8 cellular contexts compared by ENCODE assay signal in the genomic region with DNA sequence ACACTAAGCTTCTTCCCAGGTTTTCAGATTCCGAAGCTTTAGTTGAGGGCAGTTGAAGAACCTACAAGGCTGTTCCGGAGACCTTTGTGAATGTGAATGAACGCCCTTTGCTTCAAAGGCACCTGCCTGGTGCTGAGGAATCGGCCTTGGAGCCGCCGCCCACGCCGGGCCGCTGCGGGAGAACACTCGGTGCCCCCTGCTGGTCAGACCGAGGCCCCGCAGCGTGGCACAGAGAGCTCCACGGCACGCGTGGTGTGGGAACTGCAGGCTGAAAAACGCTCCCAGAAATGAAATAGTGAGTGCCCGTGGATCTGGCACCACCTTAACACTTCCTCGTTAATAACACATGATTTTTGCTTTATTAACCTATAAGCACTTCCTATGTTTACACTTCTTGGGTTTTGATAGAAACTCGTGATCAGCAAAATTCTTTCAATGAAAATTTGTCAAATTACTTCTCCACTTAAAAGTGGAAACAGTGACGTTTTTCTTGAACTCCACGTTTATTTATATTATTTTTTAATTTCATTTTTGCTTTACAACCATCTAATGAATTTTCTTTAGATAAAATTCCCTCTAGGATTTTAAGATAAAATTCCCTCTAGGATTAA.
DNase-seq lines count a peak whose midpoint lies in the region; ATAC-seq, FAIRE-seq and TF ChIP-seq lines count a peak whose summit lies in the region.

No MANE protein-coding gene starts in this region.

- no peak overlapping the region for H3K27ac ChIP-seq in kidney (ENCODE audit: low read depth in 2 of 2, low read length in 2 of 2)

- H3K9ac ChIP-seq in kidney (ENCODE audit: low read length in 2 of 2) = no peak overlapping the region

- H3K36me3 ChIP-seq in kidney (ENCODE audit: control insufficient read depth in 1 of 2, insufficient read depth in 2 of 2, low read length in 2 of 2) = no peaks in the 10 kb centered on the region

- peak; percentile 78 for DNase-seq in activated CD8-positive, alpha-beta memory T cell treated with anti-CD3 and anti-CD28 coated beads, Interleukin-2, amount 50 U/mL, for 48 hours
- DNase-seq in activated CD8-positive, alpha-beta memory T cell treated with anti-CD3 and anti-CD28 coated beads for 24 hours = no peak
- DNase-seq in NCI-H526 (lab: John Stamatoyannopoulos, UW) = peak; percentile 13 to 85
- DNase-seq in astrocyte of the hippocampus (ENCODE audit: low read depth, low spot score) = peak; percentile 68
- DNase-seq in kidney = peak; percentile 84
- peak; percentile 6 to 31 for DNase-seq in stimulated activated CD8-positive, alpha-beta memory T cell treated with anti-CD3 and anti-CD28 coated beads, Interleukin-7, amount 100 ng/mL, for 48 hours (ENCODE audit: extremely low read depth in 1 of 2, low read depth in 1 of 2)
- DNase-seq in central memory CD4-positive, alpha-beta T cell = no peak

- intact Hi-C loops in kidney (cut with DNase I) = loop anchor here (10.0 kb wide), 1 partner anchor 242 kb away; no protein-coding TSS in a partner anchor

- TF ChIP-seq CTCF in kidney (IDR thresholded peaks at IDR 0.05; ENCODE audit: borderline replicate concordance, extremely low read depth, insufficient read depth) = peak; percentile 73

- no peak overlapping the region for H3K4me3 ChIP-seq in kidney (ENCODE audit: low read length in 2 of 2)

- FAIRE-seq in kidney (lab: Jason Lieb, UNC) = no peak

- no peak for ATAC-seq in HG03354 (IDR thresholded peaks at IDR 0.05; ENCODE audit: poor library complexity, severe bottlenecking, unreplicated experiment)

- H3K9me3 ChIP-seq in kidney (ENCODE audit: control insufficient read depth in 1 of 2, low read length in 2 of 2) = no peaks in the 10 kb centered on the region

- H3K4me1 ChIP-seq in kidney (ENCODE audit: control insufficient read depth in 1 of 2, insufficient read depth in 1 of 2, low read depth in 1 of 2, low read length in 2 of 2) = peaks cover 0 to 7% of the 10 kb centered on the region in 2 donors

Comparison
In these comparisons a context has a peak if more than half of its experiments do, and no peak if none do; other contexts are left out.
1. DNase-seq: peak in activated CD8-positive, alpha-beta memory T cell treated with anti-CD3 and anti-CD28 coated beads, Interleukin-2, amount 50 U/mL, for 48 hours (single experiment), NCI-H526 (2 of 2), astrocyte of the hippocampus (single experiment), kidney (single experiment) and stimulated activated CD8-positive, alpha-beta memory T cell treated with anti-CD3 and anti-CD28 coated beads, Interleukin-7, amount 100 ng/mL, for 48 hours (2 of 2); none in activated CD8-positive, alpha-beta memory T cell treated with anti-CD3 and anti-CD28 coated beads for 24 hours (single experiment) and central memory CD4-positive, alpha-beta T cell (single experiment).